2 cellular contexts compared by ENCODE assay signal in the genomic region with DNA sequence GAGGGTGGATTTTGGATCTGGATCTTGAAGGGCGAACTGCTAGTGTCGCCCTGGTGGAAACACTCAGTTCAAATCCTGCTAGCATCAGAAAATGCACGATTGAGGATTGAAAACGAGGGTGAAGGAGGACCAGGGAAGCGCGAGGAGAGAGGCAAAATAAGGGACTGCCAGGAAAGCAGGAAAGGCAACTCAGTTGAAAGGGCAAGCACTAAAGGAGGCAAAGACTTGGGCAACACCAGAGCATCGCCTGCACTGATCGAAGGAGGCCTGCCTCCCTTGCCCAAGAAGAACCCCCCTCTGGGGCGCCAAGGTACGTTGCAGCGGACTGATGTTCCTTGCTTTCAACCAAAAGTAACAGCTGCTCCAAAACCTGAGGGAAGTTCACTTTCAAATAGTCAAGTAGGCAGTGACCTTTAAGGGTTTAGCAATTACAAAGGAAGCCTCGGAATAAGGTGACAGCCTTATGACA.
TF ChIP-seq lines count a peak whose summit lies in the region.

No MANE protein-coding gene starts in this region.

TF ChIP-seq in A549, 52 proteins besides CTCF, POLR2A, EP300 and RAD21 (continued from another document):
- TF ChIP-seq, protein P1, sequence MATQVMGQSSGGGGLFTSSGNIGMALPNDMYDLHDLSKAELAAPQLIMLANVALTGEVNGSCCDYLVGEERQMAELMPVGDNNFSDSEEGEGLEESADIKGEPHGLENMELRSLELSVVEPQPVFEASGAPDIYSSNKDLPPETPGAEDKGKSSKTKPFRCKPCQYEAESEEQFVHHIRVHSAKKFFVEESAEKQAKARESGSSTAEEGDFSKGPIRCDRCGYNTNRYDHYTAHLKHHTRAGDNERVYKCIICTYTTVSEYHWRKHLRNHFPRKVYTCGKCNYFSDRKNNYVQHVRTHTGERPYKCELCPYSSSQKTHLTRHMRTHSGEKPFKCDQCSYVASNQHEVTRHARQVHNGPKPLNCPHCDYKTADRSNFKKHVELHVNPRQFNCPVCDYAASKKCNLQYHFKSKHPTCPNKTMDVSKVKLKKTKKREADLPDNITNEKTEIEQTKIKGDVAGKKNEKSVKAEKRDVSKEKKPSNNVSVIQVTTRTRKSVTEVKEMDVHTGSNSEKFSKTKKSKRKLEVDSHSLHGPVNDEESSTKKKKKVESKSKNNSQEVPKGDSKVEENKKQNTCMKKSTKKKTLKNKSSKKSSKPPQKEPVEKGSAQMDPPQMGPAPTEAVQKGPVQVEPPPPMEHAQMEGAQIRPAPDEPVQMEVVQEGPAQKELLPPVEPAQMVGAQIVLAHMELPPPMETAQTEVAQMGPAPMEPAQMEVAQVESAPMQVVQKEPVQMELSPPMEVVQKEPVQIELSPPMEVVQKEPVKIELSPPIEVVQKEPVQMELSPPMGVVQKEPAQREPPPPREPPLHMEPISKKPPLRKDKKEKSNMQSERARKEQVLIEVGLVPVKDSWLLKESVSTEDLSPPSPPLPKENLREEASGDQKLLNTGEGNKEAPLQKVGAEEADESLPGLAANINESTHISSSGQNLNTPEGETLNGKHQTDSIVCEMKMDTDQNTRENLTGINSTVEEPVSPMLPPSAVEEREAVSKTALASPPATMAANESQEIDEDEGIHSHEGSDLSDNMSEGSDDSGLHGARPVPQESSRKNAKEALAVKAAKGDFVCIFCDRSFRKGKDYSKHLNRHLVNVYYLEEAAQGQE (IDR thresholded peaks at IDR 0.05) = no peak
- TF ChIP-seq NR3C1 (IDR thresholded peaks at IDR 0.05) (no peak), HDAC2 (IDR thresholded peaks at IDR 0.05) (no peak), ZC3H11A (IDR thresholded peaks at IDR 0.05) (no peak), CBX8 (IDR thresholded peaks at IDR 0.05) (no peak), FOSB (CRISPR knock-in tag; IDR thresholded peaks at IDR 0.05) (no peak), GATA3 (IDR thresholded peaks at IDR 0.05; ENCODE audit: borderline replicate concordance) (no peak), HEYL (CRISPR knock-in tag; IDR thresholded peaks at IDR 0.05) (no peak), MAZ (IDR thresholded peaks at IDR 0.05; ENCODE audit: borderline replicate concordance, low read depth, low read length) (no peak), HOXB13 (CRISPR knock-in tag; IDR thresholded peaks at IDR 0.05; ENCODE audit: low read depth) (no peak), ESRRA (IDR thresholded peaks at IDR 0.05; ENCODE audit: borderline replicate concordance, low read length) (no peak), TFCP2L1 (CRISPR knock-in tag; IDR thresholded peaks at IDR 0.05) (no peak)

TF ChIP-seq in WTC11, 78 proteins besides CTCF, POLR2A, EP300 and RAD21 (continued from another document):
- TF ChIP-seq PRDM15 (CRISPR knock-in tag; IDR thresholded peaks at IDR 0.05) = peak; percentile 79; the same call in 1 of the 2 replicates
